10 cellular contexts compared by ENCODE assay signal in genomic region chr9:68304212-68304611, GRCh38. TPM values are rescaled to one million over a fixed set of nuclear protein-coding genes. Genes with fewer than 3 reads are reported as not detected.
"Had no signal": no experiment of that assay in that cellular context is flagged by ENCODE, and none has a peak within 500 bp of the region (broad histone marks: within the 10 kb centered on the region; RNA-seq: fewer than 3 reads in every experiment).

No MANE protein-coding gene starts in this region.

RNA-seq across cellular contexts. Expression of gene FOXD4L3, which starts 1.5 kb away (rescaled TPM):
- total RNA-seq: stomach, subcutaneous adipose tissue, temporal lobe, testis, tibial nerve, transverse colon, upper lobe of right lung, ureter, urinary bladder, uterus had no signal
- polyA plus RNA-seq: stomach, urinary bladder had no signal
